ENCODE assay signal across 27 cellular contexts in the genomic region with DNA sequence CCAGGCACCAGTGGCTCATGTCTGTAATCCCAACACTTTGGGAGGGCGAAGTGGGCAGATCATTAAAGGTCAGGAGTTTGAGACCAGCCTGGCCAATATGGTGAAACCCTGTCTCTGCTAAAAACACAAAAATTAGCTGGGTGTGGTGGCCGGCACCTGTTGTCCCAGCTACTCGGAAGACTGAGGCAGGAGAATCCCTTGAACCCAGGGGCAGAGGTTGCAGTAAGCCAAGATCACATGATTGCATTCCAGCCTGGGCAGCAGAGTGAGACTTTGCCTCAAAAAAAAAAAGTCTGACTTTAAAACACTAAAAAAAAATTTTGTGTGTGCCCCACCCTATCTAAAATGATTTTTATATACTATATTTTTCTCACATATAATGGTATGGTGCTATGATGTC.
"Had no signal": no experiment of that assay in that cellular context is flagged by ENCODE, and none has a peak within 500 bp of the region (broad histone marks: within the 10 kb centered on the region; RNA-seq: fewer than 3 reads in every experiment).

No MANE protein-coding gene starts in this region.

- H3K27me3 ChIP-seq: colonic mucosa, dorsolateral prefrontal cortex, esophagus squamous epithelium, foreskin keratinocyte, gastrocnemius medialis, gastroesophageal sphincter, heart left ventricle had no signal

- DNase-seq: colonic mucosa; cortex of kidney; dermis blood vessel endothelial cell; dorsolateral prefrontal cortex; effector CD4-positive, alpha-beta T cell; effector CD8-positive, alpha-beta T cell; effector memory CD4-positive, alpha-beta T cell; effector memory CD8-positive, alpha-beta T cell; endodermal cell; erythroblast; esophagus squamous epithelium; foreskin fibroblast; foreskin keratinocyte; foreskin melanocyte; gastrocnemius medialis; glutamatergic neuron; head of caudate nucleus; heart left ventricle; heart right ventricle had no signal

- H3K9me3 ChIP-seq: colonic mucosa, esophagus squamous epithelium, gastroesophageal sphincter had no signal

- H3K36me3 ChIP-seq: colonic mucosa, esophagus squamous epithelium, gastrocnemius medialis, gastroesophageal sphincter, heart left ventricle, heart right ventricle had no signal

- H3K4me3 ChIP-seq: colonic mucosa, coronary artery, dorsolateral prefrontal cortex, esophagus squamous epithelium, gastrocnemius medialis, gastroesophageal sphincter, heart left ventricle, heart right ventricle had no signal

- H3K27ac ChIP-seq: colonic mucosa, coronary artery, dorsolateral prefrontal cortex, epithelial cell of prostate, esophagus squamous epithelium, foreskin keratinocyte, gastrocnemius medialis, gastroesophageal sphincter, heart left ventricle, heart right ventricle had no signal

- ATAC-seq: effector memory CD8-positive, alpha-beta T cell; esophagus mucosa; foreskin keratinocyte; gastrocnemius medialis; gastroesophageal sphincter; heart left ventricle; heart right ventricle had no signal

- H3K4me1 ChIP-seq: colonic mucosa, esophagus squamous epithelium, foreskin keratinocyte, gastrocnemius medialis, gastroesophageal sphincter had no signal

- FAIRE-seq: colon, endometrium, endothelial cell of umbilical vein, frontal cortex had no signal
